ENCODE assay signal across 16 cellular contexts in the genomic region with DNA sequence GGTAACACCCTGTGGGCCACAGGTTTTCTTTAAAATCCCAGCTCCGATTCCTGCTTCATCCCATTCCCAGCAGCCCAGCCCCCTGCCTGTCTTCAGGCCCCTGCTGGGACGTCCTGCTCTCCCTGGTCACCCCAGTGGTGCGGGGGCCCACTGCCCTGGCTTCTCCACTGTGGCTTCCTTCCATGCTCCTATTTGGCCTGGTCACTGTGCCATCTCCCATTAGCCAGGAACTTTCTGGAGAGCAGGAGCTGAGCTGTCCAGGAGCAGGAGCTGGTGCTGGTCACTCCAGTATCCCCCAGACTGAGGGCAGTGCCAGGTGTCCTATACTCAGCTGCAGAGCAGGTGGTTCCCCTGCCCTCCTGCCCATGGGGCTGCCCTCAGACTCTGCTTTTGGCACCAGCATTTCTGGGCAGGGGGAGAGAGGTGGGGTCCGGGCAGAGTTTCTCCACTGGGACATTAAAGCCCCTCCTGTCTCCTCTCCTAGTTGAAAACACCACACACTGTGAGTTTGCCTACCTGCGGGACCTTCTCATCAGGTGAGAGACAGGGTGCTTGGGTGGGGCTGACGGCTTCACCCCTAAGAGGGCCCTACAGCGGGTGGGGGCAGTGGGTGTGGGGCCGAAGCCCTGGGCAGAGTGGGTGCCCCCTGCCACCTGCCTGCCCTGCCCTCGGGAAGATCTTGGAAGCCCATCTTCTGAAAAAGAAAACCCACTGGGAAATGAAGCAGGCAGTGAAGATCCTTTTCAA.
DNase-seq lines count a peak whose midpoint lies in the region; ATAC-seq, FAIRE-seq and TF ChIP-seq lines count a peak whose summit lies in the region.
"Had no signal": no experiment of that assay in that cellular context is flagged by ENCODE, and none has a peak within 500 bp of the region (broad histone marks: within the 10 kb centered on the region; RNA-seq: fewer than 3 reads in every experiment).

No MANE protein-coding gene starts in this region.

- no peak for FAIRE-seq in kidney (lab: Jason Lieb, UNC)

- H3K4me3 Mint-ChIP-seq in activated naive CD4-positive, alpha-beta T cell treated with anti-CD3 and anti-CD28 coated beads for 36 hours: no peak overlapping the region
- H3K4me3 Mint-ChIP-seq: nephron progenitor cell had no signal

- TF ChIP-seq CTCF in RWPE2 (IDR thresholded peaks at IDR 0.05; ENCODE audit: poor library complexity, severe bottlenecking) (no peak), kidney (IDR thresholded peaks at IDR 0.05; ENCODE audit: borderline replicate concordance, extremely low read depth, insufficient read depth) (no peak), upper lobe of right lung (IDR thresholded peaks at IDR 0.05) (no peak)

- peaks cover 8% of the 10 kb centered on the region for H3K4me1 Mint-ChIP-seq in activated naive CD4-positive, alpha-beta T cell treated with anti-CD3 and anti-CD28 coated beads for 36 hours (ENCODE audit: low read depth)

- H3K9me3 ChIP-seq in RWPE2 (ENCODE audit: severe bottlenecking) (no peaks in the 10 kb centered on the region), kidney (ENCODE audit: control insufficient read depth in 1 of 2, low read length in 2 of 2) (no peaks in the 10 kb centered on the region), upper lobe of right lung (no peaks in the 10 kb centered on the region)
- H3K9me3 ChIP-seq: gastrocnemius medialis, psoas muscle had no signal

- CTCF ChIA-PET in activated naive CD4-positive, alpha-beta T cell treated with anti-CD3 and anti-CD28 coated beads for 36 hours (lab: Charles Lee): interaction anchor here (1.9 to 4.1 kb wide), 2 partner anchors 68 to 97 kb away, joined by 7 to 93 read pairs; no protein-coding TSS in a partner anchor

- H3K36me3 Mint-ChIP-seq in activated naive CD4-positive, alpha-beta T cell treated with anti-CD3 and anti-CD28 coated beads for 36 hours (ENCODE audit: low read depth): peaks cover 27% of the 10 kb centered on the region

- peak; percentile 4 for DNase-seq in activated naive CD4-positive, alpha-beta T cell treated with anti-CD3 and anti-CD28 coated beads for 36 hours
- DNase-seq in activated naive CD4-positive, alpha-beta T cell treated with anti-CD3 and anti-CD28 coated beads, Interleukin-2, amount 50 U/mL, for 16 hours: no peak
- DNase-seq in RWPE2 (ENCODE audit: low spot score) (peak; percentile 37), kidney (peak; percentile 58), upper lobe of right lung (peak; percentile 51)
- DNase-seq in stimulated activated naive CD4-positive, alpha-beta T cell treated with Interleukin-2 at 50 U/mL for 16 hours (lab: John Stamatoyannopoulos, UW): no peak
- DNase-seq: anterior cingulate cortex; central memory CD4-positive, alpha-beta T cell; NCI-H1048; NCI-H2081; NCI-H510A treated with DMSO at 0.1 percent for 48 hours; nephron progenitor cell had no signal

- no peak overlapping the region for H3K9ac ChIP-seq in kidney (ENCODE audit: low read length in 2 of 2)

- ATAC-seq in RWPE2 (ENCODE audit: low read depth): no peak
- no peak for ATAC-seq in upper lobe of right lung
- no peak for ATAC-seq in HG03095 (IDR thresholded peaks at IDR 0.05; ENCODE audit: unreplicated experiment)
- ATAC-seq: esophagus mucosa, gastrocnemius medialis, psoas muscle had no signal

- intact Hi-C loops in activated naive CD4-positive, alpha-beta T cell treated with anti-CD3 and anti-CD28 coated beads for 36 hours (cut with micrococcal nuclease): no loop called here
- intact Hi-C loops in kidney (cut with DNase I): no loop called here
- intact Hi-C loops in upper lobe of right lung (cut with DNase I): no loop called here

- H3K36me3 ChIP-seq in RWPE2 (ENCODE audit: low read depth): peaks cover 87% of the 10 kb centered on the region
- H3K36me3 ChIP-seq in kidney (ENCODE audit: control insufficient read depth in 1 of 2, insufficient read depth in 2 of 2, low read length in 2 of 2): peaks cover 9 to 15% of the 10 kb centered on the region in 2 donors
- peaks cover 43% of the 10 kb centered on the region for H3K36me3 ChIP-seq in upper lobe of right lung

- no peaks in the 10 kb centered on the region for H3K9me3 Mint-ChIP-seq in activated naive CD4-positive, alpha-beta T cell treated with anti-CD3 and anti-CD28 coated beads for 36 hours
- H3K9me3 Mint-ChIP-seq: nephron progenitor cell had no signal

- H3K27me3 ChIP-seq in RWPE2 (ENCODE audit: insufficient read depth, poor library complexity, severe bottlenecking): no peaks in the 10 kb centered on the region
- no peaks in the 10 kb centered on the region for H3K27me3 ChIP-seq in upper lobe of right lung
- H3K27me3 ChIP-seq: gastrocnemius medialis had no signal

- H3K27ac ChIP-seq in RWPE2 (ENCODE audit: poor library complexity, severe bottlenecking) (no peak overlapping the region), kidney (ENCODE audit: low read depth in 2 of 2, low read length in 2 of 2) (no peak overlapping the region), upper lobe of right lung (no peak overlapping the region)
- H3K27ac ChIP-seq: gastrocnemius medialis, psoas muscle had no signal

- H3K27ac Mint-ChIP-seq in activated naive CD4-positive, alpha-beta T cell treated with anti-CD3 and anti-CD28 coated beads for 36 hours: peak overlapping the region; percentile 41
- H3K27ac Mint-ChIP-seq: nephron progenitor cell had no signal

- H3K4me1 ChIP-seq in RWPE2 (ENCODE audit: insufficient read depth, poor library complexity, severe bottlenecking) (no peaks in the 10 kb centered on the region), kidney (ENCODE audit: control insufficient read depth in 1 of 2, insufficient read depth in 1 of 2, low read depth in 1 of 2, low read length in 2 of 2) (peaks cover 0 to 3% of the 10 kb centered on the region in 2 donors), upper lobe of right lung (peaks cover 15% of the 10 kb centered on the region)
- H3K4me1 ChIP-seq: psoas muscle had no signal

- H3K4me3 ChIP-seq in RWPE2 (ENCODE audit: severe bottlenecking): no peak overlapping the region
- H3K4me3 ChIP-seq in kidney (ENCODE audit: low read length in 2 of 2): no peak overlapping the region
- H3K4me3 ChIP-seq in upper lobe of right lung: no peak overlapping the region
- H3K4me3 ChIP-seq: gastrocnemius medialis, psoas muscle had no signal

- no peaks in the 10 kb centered on the region for H3K27me3 Mint-ChIP-seq in activated naive CD4-positive, alpha-beta T cell treated with anti-CD3 and anti-CD28 coated beads for 36 hours (ENCODE audit: low read depth)

Comparison
In these comparisons a context has a peak if more than half of its experiments do, and no peak if none do; other contexts are left out.
1. DNase-seq: peak in activated naive CD4-positive, alpha-beta T cell treated with anti-CD3 and anti-CD28 coated beads for 36 hours (single experiment), RWPE2 (single experiment), kidney (single experiment) and upper lobe of right lung (single experiment); none in activated naive CD4-positive, alpha-beta T cell treated with anti-CD3 and anti-CD28 coated beads, Interleukin-2, amount 50 U/mL, for 16 hours (single experiment) and stimulated activated naive CD4-positive, alpha-beta T cell treated with Interleukin-2 at 50 U/mL for 16 hours (single experiment).